1 cellular context compared by ENCODE assay signal in the genomic region with DNA sequence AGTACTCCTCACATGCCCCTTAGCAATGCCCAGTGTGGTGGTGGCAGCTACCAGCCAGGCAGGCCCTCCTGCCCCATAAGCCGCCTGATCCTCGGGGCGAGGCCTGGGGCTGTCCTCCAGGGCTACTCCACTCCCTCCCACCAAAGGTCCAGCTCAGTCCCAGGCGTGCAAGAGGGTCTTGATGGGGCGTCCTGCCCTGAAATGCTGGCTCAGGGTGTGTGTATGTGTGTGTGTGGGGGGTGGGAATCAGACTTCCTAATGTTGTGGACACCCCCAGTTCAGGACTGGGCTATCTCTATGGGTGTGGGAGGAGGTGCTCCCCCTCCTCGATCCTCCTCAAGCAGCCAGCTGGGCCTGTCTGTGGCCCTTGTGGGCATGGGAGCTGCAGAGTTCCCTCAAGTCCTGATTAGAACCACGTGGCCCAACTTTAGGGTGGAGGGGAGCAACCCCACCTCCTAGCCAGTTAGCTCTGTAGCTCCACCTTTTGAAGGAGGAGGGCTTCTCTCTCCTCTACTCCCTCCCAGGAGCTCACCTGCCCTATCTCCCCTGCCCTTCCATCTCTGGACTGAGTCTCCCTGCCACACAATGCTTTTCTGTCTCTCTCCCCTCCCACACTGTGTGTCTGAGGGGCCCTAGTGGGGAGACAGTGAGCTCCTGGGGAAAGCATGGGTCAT.
TF ChIP-seq lines count a peak whose summit lies in the region.

No MANE protein-coding gene starts in this region.

TF ChIP-seq in WTC11, 78 proteins besides CTCF, POLR2A, EP300 and RAD21 (continued from another document):
- TF ChIP-seq, protein P1, sequence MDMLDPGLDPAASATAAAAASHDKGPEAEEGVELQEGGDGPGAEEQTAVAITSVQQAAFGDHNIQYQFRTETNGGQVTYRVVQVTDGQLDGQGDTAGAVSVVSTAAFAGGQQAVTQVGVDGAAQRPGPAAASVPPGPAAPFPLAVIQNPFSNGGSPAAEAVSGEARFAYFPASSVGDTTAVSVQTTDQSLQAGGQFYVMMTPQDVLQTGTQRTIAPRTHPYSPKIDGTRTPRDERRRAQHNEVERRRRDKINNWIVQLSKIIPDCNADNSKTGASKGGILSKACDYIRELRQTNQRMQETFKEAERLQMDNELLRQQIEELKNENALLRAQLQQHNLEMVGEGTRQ (CRISPR knock-in tag; IDR thresholded peaks at IDR 0.05): peak; percentile 41; the same call in 1 of the 2 replicates
TF ChIP-seq in WTC11: peak in this region for 3.
